1 cellular context compared by ENCODE assay signal in the genomic region with DNA sequence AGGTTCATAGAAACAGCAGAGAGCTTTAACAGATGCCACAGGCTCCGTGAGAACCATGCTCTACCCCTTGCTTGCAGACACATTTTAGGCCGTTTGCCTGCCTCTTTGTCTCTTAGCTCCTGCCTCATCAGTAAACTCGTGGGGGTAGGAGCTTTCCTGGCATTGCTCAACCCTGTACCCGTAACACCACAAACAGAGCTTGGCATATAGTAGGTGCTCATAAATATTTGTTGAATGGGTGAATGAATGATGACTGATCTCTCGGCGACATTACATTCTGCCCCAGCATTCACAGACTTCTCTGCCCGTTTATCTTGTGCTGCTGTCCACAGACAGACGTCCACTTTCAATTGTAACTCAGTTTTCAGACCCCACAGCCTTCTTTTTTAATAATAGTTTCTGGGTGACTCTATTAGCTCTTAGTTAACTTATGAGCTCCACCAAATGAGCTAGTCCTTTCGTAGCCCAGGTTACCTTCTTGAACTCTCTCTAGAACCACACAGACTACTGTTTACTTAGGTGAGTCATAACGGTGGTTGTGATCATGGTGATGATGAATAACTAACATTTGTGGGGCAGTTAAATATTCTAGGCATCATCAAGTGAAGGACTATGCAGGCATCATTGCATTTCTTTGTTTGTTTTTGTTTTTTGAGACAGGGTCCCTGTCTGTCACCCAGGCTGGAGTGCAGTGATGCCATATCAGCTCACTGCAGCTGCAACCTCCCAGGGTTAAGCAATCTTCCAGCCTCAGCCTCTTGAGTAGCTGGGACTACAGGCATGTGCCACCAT.
TF ChIP-seq lines count a peak whose summit lies in the region.

No MANE protein-coding gene starts in this region.

TF ChIP-seq in GM23338, 12 proteins besides CTCF, POLR2A, EP300 and RAD21 (continued from another document):
- TF ChIP-seq, protein P1, sequence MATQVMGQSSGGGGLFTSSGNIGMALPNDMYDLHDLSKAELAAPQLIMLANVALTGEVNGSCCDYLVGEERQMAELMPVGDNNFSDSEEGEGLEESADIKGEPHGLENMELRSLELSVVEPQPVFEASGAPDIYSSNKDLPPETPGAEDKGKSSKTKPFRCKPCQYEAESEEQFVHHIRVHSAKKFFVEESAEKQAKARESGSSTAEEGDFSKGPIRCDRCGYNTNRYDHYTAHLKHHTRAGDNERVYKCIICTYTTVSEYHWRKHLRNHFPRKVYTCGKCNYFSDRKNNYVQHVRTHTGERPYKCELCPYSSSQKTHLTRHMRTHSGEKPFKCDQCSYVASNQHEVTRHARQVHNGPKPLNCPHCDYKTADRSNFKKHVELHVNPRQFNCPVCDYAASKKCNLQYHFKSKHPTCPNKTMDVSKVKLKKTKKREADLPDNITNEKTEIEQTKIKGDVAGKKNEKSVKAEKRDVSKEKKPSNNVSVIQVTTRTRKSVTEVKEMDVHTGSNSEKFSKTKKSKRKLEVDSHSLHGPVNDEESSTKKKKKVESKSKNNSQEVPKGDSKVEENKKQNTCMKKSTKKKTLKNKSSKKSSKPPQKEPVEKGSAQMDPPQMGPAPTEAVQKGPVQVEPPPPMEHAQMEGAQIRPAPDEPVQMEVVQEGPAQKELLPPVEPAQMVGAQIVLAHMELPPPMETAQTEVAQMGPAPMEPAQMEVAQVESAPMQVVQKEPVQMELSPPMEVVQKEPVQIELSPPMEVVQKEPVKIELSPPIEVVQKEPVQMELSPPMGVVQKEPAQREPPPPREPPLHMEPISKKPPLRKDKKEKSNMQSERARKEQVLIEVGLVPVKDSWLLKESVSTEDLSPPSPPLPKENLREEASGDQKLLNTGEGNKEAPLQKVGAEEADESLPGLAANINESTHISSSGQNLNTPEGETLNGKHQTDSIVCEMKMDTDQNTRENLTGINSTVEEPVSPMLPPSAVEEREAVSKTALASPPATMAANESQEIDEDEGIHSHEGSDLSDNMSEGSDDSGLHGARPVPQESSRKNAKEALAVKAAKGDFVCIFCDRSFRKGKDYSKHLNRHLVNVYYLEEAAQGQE (IDR thresholded peaks at IDR 0.05; ENCODE audit: unreplicated experiment) = no peak
- TF ChIP-seq ZNF114 (CRISPR knock-in tag; IDR thresholded peaks at IDR 0.05) = no peak
- no peak for TF ChIP-seq NANOG (IDR thresholded peaks at IDR 0.05; ENCODE audit: borderline replicate concordance)
- no peak for TF ChIP-seq JUNB (IDR thresholded peaks at IDR 0.05; ENCODE audit: unreplicated experiment)
- no peak for TF ChIP-seq CREB1 (CRISPR knock-in tag; IDR thresholded peaks at IDR 0.05; ENCODE audit: low read depth)
- no peak for TF ChIP-seq STAT1 (IDR thresholded peaks at IDR 0.05; ENCODE audit: unreplicated experiment)
